9 cellular contexts compared by ENCODE assay signal in the genomic region with DNA sequence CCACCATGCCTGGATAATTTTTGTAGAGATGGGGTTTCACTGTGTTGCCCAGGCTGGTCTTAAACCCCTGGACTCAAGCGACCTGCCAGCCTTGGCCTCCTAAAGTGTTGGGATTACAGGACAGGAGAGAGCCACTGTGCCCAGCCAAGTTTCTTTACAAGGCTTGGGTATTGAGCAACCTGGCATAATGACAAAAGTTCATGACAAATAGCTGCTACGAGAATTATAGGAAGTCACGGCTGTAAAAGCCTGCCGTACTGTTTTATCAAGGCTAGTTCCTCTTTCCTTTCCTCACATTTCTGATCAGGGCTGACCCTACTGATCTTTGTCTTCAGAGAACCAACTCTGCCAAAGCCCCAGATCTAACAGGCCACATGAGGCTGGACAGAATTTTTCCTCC.
DNase-seq lines count a peak whose midpoint lies in the region; ATAC-seq and TF ChIP-seq lines count a peak whose summit lies in the region.
"Had no signal": no experiment of that assay in that cellular context is flagged by ENCODE, and none has a peak within 500 bp of the region (broad histone marks: within the 10 kb centered on the region; RNA-seq: fewer than 3 reads in every experiment).

No MANE protein-coding gene starts in this region.

- DNase-seq in KG1 (lab: John Stamatoyannopoulos, UW) (peak; percentile 85), SKM-1 treated with dmso at 0.1 percent for 144 hours (lab: John Stamatoyannopoulos, UW; ENCODE audit: unreplicated experiment) (peak; percentile 86), left ventricle myocardium inferior (peak; percentile 18), thoracic aorta (ENCODE audit: low spot score) (peak; percentile 13), mesenteric fat pad (ENCODE audit: low spot score) (no peak), NCI-H187 (lab: John Stamatoyannopoulos, UW) (no peak)

- TF ChIP-seq CTCF in left ventricle myocardium inferior (IDR thresholded peaks at IDR 0.05; ENCODE audit: borderline replicate concordance) (no peak), thoracic aorta (IDR thresholded peaks at IDR 0.05) (no peak)

- peak; percentile 60 for ATAC-seq in thoracic aorta (ENCODE audit: insufficient number of reproducible peaks, low FRiP score, low read depth)
- no peak for ATAC-seq in GM21447 (IDR thresholded peaks at IDR 0.05; ENCODE audit: unreplicated experiment)
- no peak for ATAC-seq in GM21390 (IDR thresholded peaks at IDR 0.05; ENCODE audit: unreplicated experiment)
- ATAC-seq: GM23338 had no signal

- H3K27ac ChIP-seq in left ventricle myocardium inferior (replicated peaks) (no peak overlapping the region), thoracic aorta (peak overlapping the region in 1 of 2 donors; percentile 35)

- H3K4me3 ChIP-seq in left ventricle myocardium inferior: no peak overlapping the region
- no peak overlapping the region for H3K4me3 ChIP-seq in thoracic aorta
- H3K4me3 ChIP-seq: GM23338 had no signal

- H3K9me3 ChIP-seq in left ventricle myocardium inferior (replicated peaks) (peaks cover 5% of the 10 kb centered on the region), thoracic aorta (no peaks in the 10 kb centered on the region)

- H3K27me3 ChIP-seq in left ventricle myocardium inferior (ENCODE audit: low read depth): no peaks in the 10 kb centered on the region
- no peaks in the 10 kb centered on the region for H3K27me3 ChIP-seq in thoracic aorta (replicated peaks; ENCODE audit: insufficient read depth)

- H3K36me3 ChIP-seq in left ventricle myocardium inferior (no peaks in the 10 kb centered on the region), thoracic aorta (no peaks in the 10 kb centered on the region)

- no peaks in the 10 kb centered on the region for H3K4me1 ChIP-seq in left ventricle myocardium inferior
- peaks cover 0 to 4% of the 10 kb centered on the region in 2 donors for H3K4me1 ChIP-seq in thoracic aorta (ENCODE audit: control insufficient read depth in 1 of 2, low read depth in 2 of 2)

- intact Hi-C loops in left ventricle myocardium inferior (cut with micrococcal nuclease): no loop called here

Comparison
In these comparisons a context has a peak if more than half of its experiments do, and no peak if none do; other contexts are left out.
1. DNase-seq: peak in KG1 (single experiment), SKM-1 treated with dmso at 0.1 percent for 144 hours (single experiment), left ventricle myocardium inferior (single experiment) and thoracic aorta (single experiment); none in mesenteric fat pad (single experiment) and NCI-H187 (0 of 2).